1 cellular context compared by ENCODE assay signal in the genomic region with DNA sequence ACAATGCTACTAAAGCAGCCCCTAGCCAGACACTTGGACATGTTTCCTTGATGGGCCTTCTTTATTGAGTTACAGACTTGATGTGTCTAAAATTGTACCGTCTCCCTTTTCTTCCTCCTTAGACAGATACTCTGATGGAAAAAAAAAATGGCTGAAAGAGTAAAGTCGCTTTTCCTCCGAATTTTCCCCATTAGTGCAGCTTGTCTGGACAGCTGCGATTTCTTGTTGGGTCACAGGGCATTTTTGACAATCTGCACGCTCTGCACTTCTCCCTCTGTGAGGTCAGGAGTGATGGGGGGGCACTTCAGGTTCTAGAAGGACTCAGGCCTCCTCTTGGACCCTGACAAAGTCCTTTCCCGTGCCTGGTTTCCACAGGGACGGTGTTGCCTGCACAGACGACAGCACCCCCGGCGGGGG.
TF ChIP-seq lines count a peak whose summit lies in the region.

No MANE protein-coding gene starts in this region.

TF ChIP-seq in HepG2, 621 proteins besides CTCF, POLR2A, EP300 and RAD21 (continued from another document and continues in another):
- TF ChIP-seq, protein P1, sequence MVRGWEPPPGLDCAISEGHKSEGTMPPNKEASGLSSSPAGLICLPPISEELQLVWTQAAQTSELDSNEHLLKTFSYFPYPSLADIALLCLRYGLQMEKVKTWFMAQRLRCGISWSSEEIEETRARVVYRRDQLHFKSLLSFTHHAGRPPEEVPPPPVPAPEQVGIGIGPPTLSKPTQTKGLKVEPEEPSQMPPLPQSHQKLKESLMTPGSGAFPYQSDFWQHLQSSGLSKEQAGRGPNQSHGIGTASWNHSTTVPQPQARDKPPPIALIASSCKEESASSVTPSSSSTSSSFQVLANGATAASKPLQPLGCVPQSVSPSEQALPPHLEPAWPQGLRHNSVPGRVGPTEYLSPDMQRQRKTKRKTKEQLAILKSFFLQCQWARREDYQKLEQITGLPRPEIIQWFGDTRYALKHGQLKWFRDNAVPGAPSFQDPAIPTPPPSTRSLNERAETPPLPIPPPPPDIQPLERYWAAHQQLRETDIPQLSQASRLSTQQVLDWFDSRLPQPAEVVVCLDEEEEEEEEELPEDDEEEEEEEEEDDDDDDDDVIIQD (CRISPR knock-in tag; IDR thresholded peaks at IDR 0.05; ENCODE audit: low read depth): no peak
- TF ChIP-seq HMG20B (CRISPR knock-in tag; conservative IDR thresholded peaks at IDR 0.05): no peak
- TF ChIP-seq HOXA9 (CRISPR knock-in tag; IDR thresholded peaks at IDR 0.05; ENCODE audit: borderline replicate concordance): no peak
- TF ChIP-seq KMT2B (CRISPR knock-in tag; IDR thresholded peaks at IDR 0.05): no peak; the same call in 1 of the 2 replicates
- no peak for TF ChIP-seq AHR (CRISPR knock-in tag; IDR thresholded peaks at IDR 0.05)
- no peak for TF ChIP-seq ZNF773 (CRISPR knock-in tag; IDR thresholded peaks at IDR 0.05; ENCODE audit: borderline replicate concordance)
- no peak; the same call in 1 of the 2 replicates for TF ChIP-seq HOXA5 (CRISPR knock-in tag; IDR thresholded peaks at IDR 0.05)
- no peak for TF ChIP-seq TBL1XR1 (IDR thresholded peaks at IDR 0.05; ENCODE audit: borderline replicate concordance, low read length, partially characterized antibody)
- peak; percentile 21 for TF ChIP-seq ASH2L (IDR thresholded peaks at IDR 0.05; ENCODE audit: insufficient read length, low read depth, low read length)
- no peak; the same call in 1 of the 2 replicates for TF ChIP-seq ZNF335 (CRISPR knock-in tag; IDR thresholded peaks at IDR 0.05)
- peak; percentile 22; the same call in 1 of the 2 replicates for TF ChIP-seq KDM5A (IDR thresholded peaks at IDR 0.05; ENCODE audit: borderline replicate concordance, low read length)
- no peak for TF ChIP-seq ZNF44 (CRISPR knock-in tag; IDR thresholded peaks at IDR 0.05)
- no peak for TF ChIP-seq RAD51 (IDR thresholded peaks at IDR 0.05; ENCODE audit: borderline replicate concordance)
- no peak for TF ChIP-seq TBP (CRISPR knock-in tag; IDR thresholded peaks at IDR 0.05)
- TF ChIP-seq ZMYM3 (CRISPR knock-in tag; IDR thresholded peaks at IDR 0.05): peak; percentile 69; the same call in 1 of the 2 replicates
- TF ChIP-seq IKZF1 (IDR thresholded peaks at IDR 0.05): no peak
- no peak for TF ChIP-seq CENPT (CRISPR knock-in tag; IDR thresholded peaks at IDR 0.05; ENCODE audit: low read depth)
- TF ChIP-seq PRMT3 (CRISPR knock-in tag; IDR thresholded peaks at IDR 0.05; ENCODE audit: borderline replicate concordance, low read depth): no peak
- no peak for TF ChIP-seq ATF7-NPFF (CRISPR knock-in tag; IDR thresholded peaks at IDR 0.05; ENCODE audit: low read depth)
- TF ChIP-seq, protein P2, sequence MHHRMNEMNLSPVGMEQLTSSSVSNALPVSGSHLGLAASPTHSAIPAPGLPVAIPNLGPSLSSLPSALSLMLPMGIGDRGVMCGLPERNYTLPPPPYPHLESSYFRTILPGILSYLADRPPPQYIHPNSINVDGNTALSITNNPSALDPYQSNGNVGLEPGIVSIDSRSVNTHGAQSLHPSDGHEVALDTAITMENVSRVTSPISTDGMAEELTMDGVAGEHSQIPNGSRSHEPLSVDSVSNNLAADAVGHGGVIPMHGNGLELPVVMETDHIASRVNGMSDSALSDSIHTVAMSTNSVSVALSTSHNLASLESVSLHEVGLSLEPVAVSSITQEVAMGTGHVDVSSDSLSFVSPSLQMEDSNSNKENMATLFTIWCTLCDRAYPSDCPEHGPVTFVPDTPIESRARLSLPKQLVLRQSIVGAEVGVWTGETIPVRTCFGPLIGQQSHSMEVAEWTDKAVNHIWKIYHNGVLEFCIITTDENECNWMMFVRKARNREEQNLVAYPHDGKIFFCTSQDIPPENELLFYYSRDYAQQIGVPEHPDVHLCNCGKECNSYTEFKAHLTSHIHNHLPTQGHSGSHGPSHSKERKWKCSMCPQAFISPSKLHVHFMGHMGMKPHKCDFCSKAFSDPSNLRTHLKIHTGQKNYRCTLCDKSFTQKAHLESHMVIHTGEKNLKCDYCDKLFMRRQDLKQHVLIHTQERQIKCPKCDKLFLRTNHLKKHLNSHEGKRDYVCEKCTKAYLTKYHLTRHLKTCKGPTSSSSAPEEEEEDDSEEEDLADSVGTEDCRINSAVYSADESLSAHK (CRISPR knock-in tag; IDR thresholded peaks at IDR 0.05; ENCODE audit: borderline replicate concordance): no peak
- no peak for TF ChIP-seq SRY (CRISPR knock-in tag; IDR thresholded peaks at IDR 0.05)
- TF ChIP-seq ZC3H4 (CRISPR knock-in tag; IDR thresholded peaks at IDR 0.05; ENCODE audit: borderline replicate concordance): no peak; the same call in 1 of the 2 replicates
- TF ChIP-seq HHEX (CRISPR knock-in tag; IDR thresholded peaks at IDR 0.05): no peak
- no peak for TF ChIP-seq GATA4 (IDR thresholded peaks at IDR 0.05; ENCODE audit: borderline replicate concordance, low read depth)
- TF ChIP-seq ZNF264 (CRISPR knock-in tag; IDR thresholded peaks at IDR 0.05): no peak
- 0 out of 2 replicates have a peak, but pooled peaks have one; percentile 15 for TF ChIP-seq TOE1 (CRISPR knock-in tag; IDR thresholded peaks at IDR 0.05)
- TF ChIP-seq ZNF607 (CRISPR knock-in tag; IDR thresholded peaks at IDR 0.05; ENCODE audit: borderline replicate concordance): no peak
- peak; percentile 23; the same call in 1 of the 2 replicates for TF ChIP-seq HNF4A (CRISPR knock-in tag; IDR thresholded peaks at IDR 0.05)
- no peak for TF ChIP-seq HIVEP1 (CRISPR knock-in tag; IDR thresholded peaks at IDR 0.05)
- TF ChIP-seq, protein P3, sequence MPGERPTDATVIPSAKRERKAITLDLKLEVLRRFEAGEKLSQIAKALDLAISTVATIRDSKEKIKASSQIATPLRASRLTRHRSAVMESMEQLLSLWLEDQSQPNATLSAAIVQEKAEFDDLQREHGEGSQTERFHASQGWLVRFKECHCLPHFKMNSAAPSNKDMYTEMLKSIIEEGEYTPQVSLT (CRISPR knock-in tag; IDR thresholded peaks at IDR 0.05; ENCODE audit: borderline replicate concordance, low read depth): no peak
- TF ChIP-seq NFYC (CRISPR knock-in tag; IDR thresholded peaks at IDR 0.05): no peak
- TF ChIP-seq, protein P4, sequence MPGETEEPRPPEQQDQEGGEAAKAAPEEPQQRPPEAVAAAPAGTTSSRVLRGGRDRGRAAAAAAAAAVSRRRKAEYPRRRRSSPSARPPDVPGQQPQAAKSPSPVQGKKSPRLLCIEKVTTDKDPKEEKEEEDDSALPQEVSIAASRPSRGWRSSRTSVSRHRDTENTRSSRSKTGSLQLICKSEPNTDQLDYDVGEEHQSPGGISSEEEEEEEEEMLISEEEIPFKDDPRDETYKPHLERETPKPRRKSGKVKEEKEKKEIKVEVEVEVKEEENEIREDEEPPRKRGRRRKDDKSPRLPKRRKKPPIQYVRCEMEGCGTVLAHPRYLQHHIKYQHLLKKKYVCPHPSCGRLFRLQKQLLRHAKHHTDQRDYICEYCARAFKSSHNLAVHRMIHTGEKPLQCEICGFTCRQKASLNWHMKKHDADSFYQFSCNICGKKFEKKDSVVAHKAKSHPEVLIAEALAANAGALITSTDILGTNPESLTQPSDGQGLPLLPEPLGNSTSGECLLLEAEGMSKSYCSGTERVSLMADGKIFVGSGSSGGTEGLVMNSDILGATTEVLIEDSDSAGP (CRISPR knock-in tag; IDR thresholded peaks at IDR 0.05; ENCODE audit: borderline replicate concordance): no peak
- TF ChIP-seq, protein P5, sequence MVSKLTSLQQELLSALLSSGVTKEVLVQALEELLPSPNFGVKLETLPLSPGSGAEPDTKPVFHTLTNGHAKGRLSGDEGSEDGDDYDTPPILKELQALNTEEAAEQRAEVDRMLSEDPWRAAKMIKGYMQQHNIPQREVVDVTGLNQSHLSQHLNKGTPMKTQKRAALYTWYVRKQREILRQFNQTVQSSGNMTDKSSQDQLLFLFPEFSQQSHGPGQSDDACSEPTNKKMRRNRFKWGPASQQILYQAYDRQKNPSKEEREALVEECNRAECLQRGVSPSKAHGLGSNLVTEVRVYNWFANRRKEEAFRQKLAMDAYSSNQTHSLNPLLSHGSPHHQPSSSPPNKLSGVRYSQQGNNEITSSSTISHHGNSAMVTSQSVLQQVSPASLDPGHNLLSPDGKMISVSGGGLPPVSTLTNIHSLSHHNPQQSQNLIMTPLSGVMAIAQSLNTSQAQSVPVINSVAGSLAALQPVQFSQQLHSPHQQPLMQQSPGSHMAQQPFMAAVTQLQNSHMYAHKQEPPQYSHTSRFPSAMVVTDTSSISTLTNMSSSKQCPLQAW (CRISPR knock-in tag; IDR thresholded peaks at IDR 0.05): no peak
- no peak for TF ChIP-seq HOXA7 (CRISPR knock-in tag; IDR thresholded peaks at IDR 0.05)
- 0 out of 2 replicates have a peak, but pooled peaks have one; percentile 56 for TF ChIP-seq NCOR1 (IDR thresholded peaks at IDR 0.05; ENCODE audit: borderline replicate concordance, low read length)
- no peak for TF ChIP-seq ZNF101 (CRISPR knock-in tag; IDR thresholded peaks at IDR 0.05; ENCODE audit: borderline replicate concordance, low read depth)
- no peak; the same call in 1 of the 2 replicates for TF ChIP-seq MEIS1 (CRISPR knock-in tag; IDR thresholded peaks at IDR 0.05; ENCODE audit: borderline replicate concordance)
- TF ChIP-seq, protein P6, sequence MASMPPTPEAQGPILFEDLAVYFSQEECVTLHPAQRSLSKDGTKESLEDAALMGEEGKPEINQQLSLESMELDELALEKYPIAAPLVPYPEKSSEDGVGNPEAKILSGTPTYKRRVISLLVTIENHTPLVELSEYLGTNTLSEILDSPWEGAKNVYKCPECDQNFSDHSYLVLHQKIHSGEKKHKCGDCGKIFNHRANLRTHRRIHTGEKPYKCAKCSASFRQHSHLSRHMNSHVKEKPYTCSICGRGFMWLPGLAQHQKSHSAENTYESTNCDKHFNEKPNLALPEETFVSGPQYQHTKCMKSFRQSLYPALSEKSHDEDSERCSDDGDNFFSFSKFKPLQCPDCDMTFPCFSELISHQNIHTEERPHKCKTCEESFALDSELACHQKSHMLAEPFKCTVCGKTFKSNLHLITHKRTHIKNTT (CRISPR knock-in tag; IDR thresholded peaks at IDR 0.05): no peak
- TF ChIP-seq, protein P7, sequence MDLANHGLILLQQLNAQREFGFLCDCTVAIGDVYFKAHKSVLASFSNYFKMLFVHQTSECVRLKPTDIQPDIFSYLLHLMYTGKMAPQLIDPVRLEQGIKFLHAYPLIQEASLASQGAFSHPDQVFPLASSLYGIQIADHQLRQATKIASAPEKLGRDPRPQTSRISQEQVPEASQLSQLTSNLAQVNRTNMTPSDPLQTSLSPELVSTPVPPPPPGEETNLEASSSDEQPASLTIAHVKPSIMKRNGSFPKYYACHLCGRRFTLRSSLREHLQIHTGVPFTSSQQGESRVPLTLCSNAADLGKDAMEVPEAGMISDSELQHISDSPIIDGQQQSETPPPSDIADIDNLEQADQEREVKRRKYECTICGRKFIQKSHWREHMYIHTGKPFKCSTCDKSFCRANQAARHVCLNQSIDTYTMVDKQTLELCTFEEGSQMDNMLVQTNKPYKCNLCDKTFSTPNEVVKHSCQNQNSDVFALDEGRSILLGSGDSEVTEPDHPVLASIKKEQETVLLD (CRISPR knock-in tag; IDR thresholded peaks at IDR 0.05; ENCODE audit: low read depth): no peak; the same call in 1 of the 2 replicates
- TF ChIP-seq, protein P8, sequence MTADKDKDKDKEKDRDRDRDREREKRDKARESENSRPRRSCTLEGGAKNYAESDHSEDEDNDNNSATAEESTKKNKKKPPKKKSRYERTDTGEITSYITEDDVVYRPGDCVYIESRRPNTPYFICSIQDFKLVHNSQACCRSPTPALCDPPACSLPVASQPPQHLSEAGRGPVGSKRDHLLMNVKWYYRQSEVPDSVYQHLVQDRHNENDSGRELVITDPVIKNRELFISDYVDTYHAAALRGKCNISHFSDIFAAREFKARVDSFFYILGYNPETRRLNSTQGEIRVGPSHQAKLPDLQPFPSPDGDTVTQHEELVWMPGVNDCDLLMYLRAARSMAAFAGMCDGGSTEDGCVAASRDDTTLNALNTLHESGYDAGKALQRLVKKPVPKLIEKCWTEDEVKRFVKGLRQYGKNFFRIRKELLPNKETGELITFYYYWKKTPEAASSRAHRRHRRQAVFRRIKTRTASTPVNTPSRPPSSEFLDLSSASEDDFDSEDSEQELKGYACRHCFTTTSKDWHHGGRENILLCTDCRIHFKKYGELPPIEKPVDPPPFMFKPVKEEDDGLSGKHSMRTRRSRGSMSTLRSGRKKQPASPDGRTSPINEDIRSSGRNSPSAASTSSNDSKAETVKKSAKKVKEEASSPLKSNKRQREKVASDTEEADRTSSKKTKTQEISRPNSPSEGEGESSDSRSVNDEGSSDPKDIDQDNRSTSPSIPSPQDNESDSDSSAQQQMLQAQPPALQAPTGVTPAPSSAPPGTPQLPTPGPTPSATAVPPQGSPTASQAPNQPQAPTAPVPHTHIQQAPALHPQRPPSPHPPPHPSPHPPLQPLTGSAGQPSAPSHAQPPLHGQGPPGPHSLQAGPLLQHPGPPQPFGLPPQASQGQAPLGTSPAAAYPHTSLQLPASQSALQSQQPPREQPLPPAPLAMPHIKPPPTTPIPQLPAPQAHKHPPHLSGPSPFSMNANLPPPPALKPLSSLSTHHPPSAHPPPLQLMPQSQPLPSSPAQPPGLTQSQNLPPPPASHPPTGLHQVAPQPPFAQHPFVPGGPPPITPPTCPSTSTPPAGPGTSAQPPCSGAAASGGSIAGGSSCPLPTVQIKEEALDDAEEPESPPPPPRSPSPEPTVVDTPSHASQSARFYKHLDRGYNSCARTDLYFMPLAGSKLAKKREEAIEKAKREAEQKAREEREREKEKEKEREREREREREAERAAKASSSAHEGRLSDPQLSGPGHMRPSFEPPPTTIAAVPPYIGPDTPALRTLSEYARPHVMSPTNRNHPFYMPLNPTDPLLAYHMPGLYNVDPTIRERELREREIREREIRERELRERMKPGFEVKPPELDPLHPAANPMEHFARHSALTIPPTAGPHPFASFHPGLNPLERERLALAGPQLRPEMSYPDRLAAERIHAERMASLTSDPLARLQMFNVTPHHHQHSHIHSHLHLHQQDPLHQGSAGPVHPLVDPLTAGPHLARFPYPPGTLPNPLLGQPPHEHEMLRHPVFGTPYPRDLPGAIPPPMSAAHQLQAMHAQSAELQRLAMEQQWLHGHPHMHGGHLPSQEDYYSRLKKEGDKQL (CRISPR knock-in tag; IDR thresholded peaks at IDR 0.05; ENCODE audit: low read depth): 0 out of 2 replicates have a peak, but pooled peaks have one; percentile 5
- TF ChIP-seq, protein P9, sequence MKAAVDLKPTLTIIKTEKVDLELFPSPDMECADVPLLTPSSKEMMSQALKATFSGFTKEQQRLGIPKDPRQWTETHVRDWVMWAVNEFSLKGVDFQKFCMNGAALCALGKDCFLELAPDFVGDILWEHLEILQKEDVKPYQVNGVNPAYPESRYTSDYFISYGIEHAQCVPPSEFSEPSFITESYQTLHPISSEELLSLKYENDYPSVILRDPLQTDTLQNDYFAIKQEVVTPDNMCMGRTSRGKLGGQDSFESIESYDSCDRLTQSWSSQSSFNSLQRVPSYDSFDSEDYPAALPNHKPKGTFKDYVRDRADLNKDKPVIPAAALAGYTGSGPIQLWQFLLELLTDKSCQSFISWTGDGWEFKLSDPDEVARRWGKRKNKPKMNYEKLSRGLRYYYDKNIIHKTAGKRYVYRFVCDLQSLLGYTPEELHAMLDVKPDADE (CRISPR knock-in tag; IDR thresholded peaks at IDR 0.05): no peak
- TF ChIP-seq, protein P10, sequence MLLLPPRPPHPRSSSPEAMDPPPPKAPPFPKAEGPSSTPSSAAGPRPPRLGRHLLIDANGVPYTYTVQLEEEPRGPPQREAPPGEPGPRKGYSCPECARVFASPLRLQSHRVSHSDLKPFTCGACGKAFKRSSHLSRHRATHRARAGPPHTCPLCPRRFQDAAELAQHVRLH (CRISPR knock-in tag; IDR thresholded peaks at IDR 0.05; ENCODE audit: borderline replicate concordance, low read depth): no peak
- no peak; the same call in 1 of the 2 replicates for TF ChIP-seq ZBTB3 (CRISPR knock-in tag; IDR thresholded peaks at IDR 0.05; ENCODE audit: borderline replicate concordance, low read depth)
- TF ChIP-seq ZNF367 (CRISPR knock-in tag; IDR thresholded peaks at IDR 0.05; ENCODE audit: borderline replicate concordance): no peak
